In genomic region chr17:41666708-41667279, GRCh38 we compare ENCODE assay signal across 8 cellular contexts. TPM values are rescaled to one million over a fixed set of nuclear protein-coding genes. Genes with fewer than 3 reads are reported as not detected.
DNase-seq lines count a peak whose midpoint lies in the region; ATAC-seq lines count a peak whose summit lies in the region.

No MANE protein-coding gene starts in this region.

- peaks cover 14% of the 10 kb centered on the region for H3K27me3 ChIP-seq in ectodermal cell (ENCODE audit: control insufficient read depth, insufficient read depth, low read length, poor library complexity, severe bottlenecking)

- H3K4me1 Mint-ChIP-seq in activated CD4-positive, alpha-beta memory T cell treated with anti-CD3 and anti-CD28 coated beads for 36 hours (ENCODE audit: low read depth): peaks cover 46% of the 10 kb centered on the region

- H3K4me3 Mint-ChIP-seq in activated CD4-positive, alpha-beta memory T cell treated with anti-CD3 and anti-CD28 coated beads for 36 hours: peak overlapping the region; percentile 76

- H3K27ac ChIP-seq in ectodermal cell (ENCODE audit: insufficient read depth, low read depth, low read length, poor library complexity, severe bottlenecking): no peak overlapping the region

- H3K36me3 ChIP-seq in ectodermal cell (ENCODE audit: control insufficient read depth, insufficient read depth, low read length): no peaks in the 10 kb centered on the region

- no peaks in the 10 kb centered on the region for H3K9me3 ChIP-seq in ectodermal cell (ENCODE audit: control insufficient read depth, low read length)

- CTCF ChIA-PET in activated CD4-positive, alpha-beta memory T cell treated with anti-CD3 and anti-CD28 coated beads for 36 hours (lab: Charles Lee): interaction anchor here (1.2 to 12.2 kb wide), 14 partner anchors 12 to 1047 kb away, joined by 3 to 450 read pairs (median 6); partner anchors contain the start of gene EIF1

- no peaks in the 10 kb centered on the region for H3K4me1 ChIP-seq in ectodermal cell (ENCODE audit: control insufficient read depth, insufficient read depth, low read length)

- no peaks in the 10 kb centered on the region for H3K9me3 Mint-ChIP-seq in activated CD4-positive, alpha-beta memory T cell treated with anti-CD3 and anti-CD28 coated beads for 36 hours

- 2 to 3% methylated on average over 22 to 23 of the region's 23 CpGs for WGBS in ectodermal cell, 2 experiments

- ATAC-seq in GM18508 (IDR thresholded peaks at IDR 0.05; ENCODE audit: insufficient read depth, unreplicated experiment): peak; percentile 31
- ATAC-seq in HG03439 (IDR thresholded peaks at IDR 0.05; ENCODE audit: unreplicated experiment): peak; percentile 54

- peak; percentile 69 for DNase-seq in A172 (ENCODE audit: low spot score)
- peak; percentile 80 for DNase-seq in NCI-H748 (lab: John Stamatoyannopoulos, UW; ENCODE audit: unreplicated experiment)
- DNase-seq in activated CD4-positive, alpha-beta memory T cell treated with anti-CD3 and anti-CD28 coated beads for 36 hours: peak; percentile 94
- DNase-seq in lung microvascular endothelial cell (ENCODE audit: low read depth in 2 of 2): peak; percentile 68 to 79
- DNase-seq in stimulated activated CD8-positive, alpha-beta memory T cell treated with anti-CD3 and anti-CD28 coated beads, Interleukin-12 subunit alpha, Interleukin-12 subunit beta, amount 100 ng/mL, for 1 hour (ENCODE audit: low read depth): peak; percentile 81

- peak overlapping the region; percentile 49 for H3K4me3 ChIP-seq in ectodermal cell (ENCODE audit: insufficient read depth, low read depth, low read length)

- POLR2A ChIA-PET in activated CD4-positive, alpha-beta memory T cell treated with anti-CD3 and anti-CD28 coated beads for 36 hours (lab: Charles Lee): interaction anchor here (1.3 to 6.5 kb wide), 5 partner anchors 12 to 1105 kb away, joined by 3 to 91 read pairs (median 22); partner anchors contain the start of gene EIF1

- no peaks in the 10 kb centered on the region for H3K36me3 Mint-ChIP-seq in activated CD4-positive, alpha-beta memory T cell treated with anti-CD3 and anti-CD28 coated beads for 36 hours

- peak overlapping the region; percentile 95 for H3K27ac Mint-ChIP-seq in activated CD4-positive, alpha-beta memory T cell treated with anti-CD3 and anti-CD28 coated beads for 36 hours

- no peaks in the 10 kb centered on the region for H3K27me3 Mint-ChIP-seq in activated CD4-positive, alpha-beta memory T cell treated with anti-CD3 and anti-CD28 coated beads for 36 hours

- intact Hi-C loops in activated CD4-positive, alpha-beta memory T cell treated with anti-CD3 and anti-CD28 coated beads for 36 hours (cut with micrococcal nuclease): loop anchor here (1.0 to 10.0 kb wide), 8 partner anchors 18 to 1042 kb away; partner anchors contain the start of gene EIF1

RNA-seq across cellular contexts. Expression of gene EIF1, which starts 21.9 kb away (rescaled TPM):
- total RNA-seq in A172 (2014; rRNA removed; shearing (Covaris generic)): 58.0 and 74.2 TPM in 2 replicates
- total RNA-seq in activated CD4-positive, alpha-beta memory T cell treated with anti-CD3 and anti-CD28 coated beads for 36 hours: 1,000 to 10,000 TPM; 1,052 to 1,072 TPM
- 533 TPM for polyA plus RNA-seq in ectodermal cell (2013, experiment 1 of 4)
- 531 TPM for polyA plus RNA-seq in ectodermal cell (2013, experiment 2 of 4)
- 503 TPM for polyA plus RNA-seq in ectodermal cell (2013, experiment 3 of 4)
- polyA plus RNA-seq in ectodermal cell (2013, experiment 4 of 4): 534 TPM
- 41.2 and 82.5 TPM in 2 replicates for total RNA-seq in lung microvascular endothelial cell

RNA-seq across cellular contexts. Expression of gene KRT17, which starts 42.4 kb away (rescaled TPM):
- 0.29 TPM in 1 of 2 replicates, not detected in the other for total RNA-seq in A172 (2014; rRNA removed; shearing (Covaris generic))
- not detected for total RNA-seq in activated CD4-positive, alpha-beta memory T cell treated with anti-CD3 and anti-CD28 coated beads for 36 hours
- 1.8 TPM for polyA plus RNA-seq in ectodermal cell (2013, experiment 1 of 4)
- polyA plus RNA-seq in ectodermal cell (2013, experiment 2 of 4): 1.8 TPM
- 1.3 TPM for polyA plus RNA-seq in ectodermal cell (2013, experiment 3 of 4)
- 1.1 TPM for polyA plus RNA-seq in ectodermal cell (2013, experiment 4 of 4)
- total RNA-seq in lung microvascular endothelial cell: 0.22 TPM in 1 of 2 replicates, not detected in the other

RNA-seq across cellular contexts. Expression of gene GAST, which starts 45.3 kb away (rescaled TPM):
- not detected in 2 replicates for total RNA-seq in A172 (2014; rRNA removed; shearing (Covaris generic))
- not detected for total RNA-seq in activated CD4-positive, alpha-beta memory T cell treated with anti-CD3 and anti-CD28 coated beads for 36 hours
- not detected for polyA plus RNA-seq in ectodermal cell (2013, experiment 1 of 4)
- polyA plus RNA-seq in ectodermal cell (2013, experiment 2 of 4): not detected
- polyA plus RNA-seq in ectodermal cell (2013, experiment 3 of 4): not detected
- not detected for polyA plus RNA-seq in ectodermal cell (2013, experiment 4 of 4)
- not detected in 2 replicates for total RNA-seq in lung microvascular endothelial cell

RNA-seq across cellular contexts. Expression of gene KRT16, which starts 54.2 kb away (rescaled TPM):
- total RNA-seq in A172 (2014; rRNA removed; shearing (Covaris generic)): 0.50 and 2.2 TPM in 2 replicates
- total RNA-seq in activated CD4-positive, alpha-beta memory T cell treated with anti-CD3 and anti-CD28 coated beads for 36 hours: not detected
- polyA plus RNA-seq in ectodermal cell (2013, experiment 1 of 4): 0.31 TPM
- 0.16 TPM for polyA plus RNA-seq in ectodermal cell (2013, experiment 2 of 4)
- polyA plus RNA-seq in ectodermal cell (2013, experiment 3 of 4): 0.27 TPM
- polyA plus RNA-seq in ectodermal cell (2013, experiment 4 of 4): not detected
- not detected in 2 replicates for total RNA-seq in lung microvascular endothelial cell

Comparison
In these comparisons a context has a peak if more than half of its experiments do, and no peak if none do; other contexts are left out.
1. RNA of gene EIF1, which starts 21.9 kb away (total RNA-seq): 1,052 to 1,072 TPM in activated CD4-positive, alpha-beta memory T cell treated with anti-CD3 and anti-CD28 coated beads for 36 hours; 41.2 to 82.5 TPM in lung microvascular endothelial cell and 58.0 to 74.2 TPM in A172; every median in the first group is over 10 times any median in the second.
2. Peak in every context shown above with its lines, with median percentiles within 50 percentile points of each other: DNase-seq.